In the genomic region with DNA sequence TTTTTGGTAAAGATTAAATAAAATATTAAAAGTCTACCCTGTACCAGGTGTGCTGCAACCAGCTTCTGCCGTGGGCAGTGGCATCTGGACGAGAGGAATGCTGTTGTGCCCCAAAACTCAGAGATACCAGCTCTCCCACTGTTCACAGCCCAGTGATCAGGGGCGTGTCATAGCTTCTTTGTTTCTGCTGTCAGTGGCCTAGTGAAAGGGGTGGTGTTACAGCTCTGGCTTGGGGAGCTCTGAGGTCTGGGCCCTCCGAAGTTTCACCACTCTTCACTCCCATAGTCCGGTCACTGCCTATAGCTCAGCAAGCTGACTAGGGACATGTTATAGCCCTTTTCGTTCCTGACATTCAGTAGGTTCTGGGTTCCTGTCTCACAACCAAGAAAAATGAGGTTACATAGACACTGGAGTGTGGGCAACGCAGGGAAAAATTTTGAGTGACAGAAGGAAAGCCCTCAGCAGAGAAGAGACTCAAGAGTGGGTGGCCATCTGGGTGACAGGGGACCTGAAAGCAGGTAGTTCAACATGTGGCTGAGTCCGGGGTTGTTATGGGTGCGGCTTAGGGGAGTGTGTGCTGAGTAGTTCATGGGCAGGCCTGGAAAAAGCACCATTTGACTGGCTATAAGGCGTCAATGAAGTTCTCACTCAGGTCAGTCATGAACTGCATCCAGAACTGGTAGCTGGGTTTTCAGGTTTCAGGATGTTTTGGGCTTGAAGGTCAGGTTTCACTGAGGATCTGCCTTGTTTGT, we compare ENCODE assay signal across 1 cellular context.
TF ChIP-seq lines count a peak whose summit lies in the region.

No MANE protein-coding gene starts in this region.

TF ChIP-seq in GM23338, 12 proteins besides CTCF, POLR2A, EP300 and RAD21 (continued from another document):
- TF ChIP-seq, protein P1, sequence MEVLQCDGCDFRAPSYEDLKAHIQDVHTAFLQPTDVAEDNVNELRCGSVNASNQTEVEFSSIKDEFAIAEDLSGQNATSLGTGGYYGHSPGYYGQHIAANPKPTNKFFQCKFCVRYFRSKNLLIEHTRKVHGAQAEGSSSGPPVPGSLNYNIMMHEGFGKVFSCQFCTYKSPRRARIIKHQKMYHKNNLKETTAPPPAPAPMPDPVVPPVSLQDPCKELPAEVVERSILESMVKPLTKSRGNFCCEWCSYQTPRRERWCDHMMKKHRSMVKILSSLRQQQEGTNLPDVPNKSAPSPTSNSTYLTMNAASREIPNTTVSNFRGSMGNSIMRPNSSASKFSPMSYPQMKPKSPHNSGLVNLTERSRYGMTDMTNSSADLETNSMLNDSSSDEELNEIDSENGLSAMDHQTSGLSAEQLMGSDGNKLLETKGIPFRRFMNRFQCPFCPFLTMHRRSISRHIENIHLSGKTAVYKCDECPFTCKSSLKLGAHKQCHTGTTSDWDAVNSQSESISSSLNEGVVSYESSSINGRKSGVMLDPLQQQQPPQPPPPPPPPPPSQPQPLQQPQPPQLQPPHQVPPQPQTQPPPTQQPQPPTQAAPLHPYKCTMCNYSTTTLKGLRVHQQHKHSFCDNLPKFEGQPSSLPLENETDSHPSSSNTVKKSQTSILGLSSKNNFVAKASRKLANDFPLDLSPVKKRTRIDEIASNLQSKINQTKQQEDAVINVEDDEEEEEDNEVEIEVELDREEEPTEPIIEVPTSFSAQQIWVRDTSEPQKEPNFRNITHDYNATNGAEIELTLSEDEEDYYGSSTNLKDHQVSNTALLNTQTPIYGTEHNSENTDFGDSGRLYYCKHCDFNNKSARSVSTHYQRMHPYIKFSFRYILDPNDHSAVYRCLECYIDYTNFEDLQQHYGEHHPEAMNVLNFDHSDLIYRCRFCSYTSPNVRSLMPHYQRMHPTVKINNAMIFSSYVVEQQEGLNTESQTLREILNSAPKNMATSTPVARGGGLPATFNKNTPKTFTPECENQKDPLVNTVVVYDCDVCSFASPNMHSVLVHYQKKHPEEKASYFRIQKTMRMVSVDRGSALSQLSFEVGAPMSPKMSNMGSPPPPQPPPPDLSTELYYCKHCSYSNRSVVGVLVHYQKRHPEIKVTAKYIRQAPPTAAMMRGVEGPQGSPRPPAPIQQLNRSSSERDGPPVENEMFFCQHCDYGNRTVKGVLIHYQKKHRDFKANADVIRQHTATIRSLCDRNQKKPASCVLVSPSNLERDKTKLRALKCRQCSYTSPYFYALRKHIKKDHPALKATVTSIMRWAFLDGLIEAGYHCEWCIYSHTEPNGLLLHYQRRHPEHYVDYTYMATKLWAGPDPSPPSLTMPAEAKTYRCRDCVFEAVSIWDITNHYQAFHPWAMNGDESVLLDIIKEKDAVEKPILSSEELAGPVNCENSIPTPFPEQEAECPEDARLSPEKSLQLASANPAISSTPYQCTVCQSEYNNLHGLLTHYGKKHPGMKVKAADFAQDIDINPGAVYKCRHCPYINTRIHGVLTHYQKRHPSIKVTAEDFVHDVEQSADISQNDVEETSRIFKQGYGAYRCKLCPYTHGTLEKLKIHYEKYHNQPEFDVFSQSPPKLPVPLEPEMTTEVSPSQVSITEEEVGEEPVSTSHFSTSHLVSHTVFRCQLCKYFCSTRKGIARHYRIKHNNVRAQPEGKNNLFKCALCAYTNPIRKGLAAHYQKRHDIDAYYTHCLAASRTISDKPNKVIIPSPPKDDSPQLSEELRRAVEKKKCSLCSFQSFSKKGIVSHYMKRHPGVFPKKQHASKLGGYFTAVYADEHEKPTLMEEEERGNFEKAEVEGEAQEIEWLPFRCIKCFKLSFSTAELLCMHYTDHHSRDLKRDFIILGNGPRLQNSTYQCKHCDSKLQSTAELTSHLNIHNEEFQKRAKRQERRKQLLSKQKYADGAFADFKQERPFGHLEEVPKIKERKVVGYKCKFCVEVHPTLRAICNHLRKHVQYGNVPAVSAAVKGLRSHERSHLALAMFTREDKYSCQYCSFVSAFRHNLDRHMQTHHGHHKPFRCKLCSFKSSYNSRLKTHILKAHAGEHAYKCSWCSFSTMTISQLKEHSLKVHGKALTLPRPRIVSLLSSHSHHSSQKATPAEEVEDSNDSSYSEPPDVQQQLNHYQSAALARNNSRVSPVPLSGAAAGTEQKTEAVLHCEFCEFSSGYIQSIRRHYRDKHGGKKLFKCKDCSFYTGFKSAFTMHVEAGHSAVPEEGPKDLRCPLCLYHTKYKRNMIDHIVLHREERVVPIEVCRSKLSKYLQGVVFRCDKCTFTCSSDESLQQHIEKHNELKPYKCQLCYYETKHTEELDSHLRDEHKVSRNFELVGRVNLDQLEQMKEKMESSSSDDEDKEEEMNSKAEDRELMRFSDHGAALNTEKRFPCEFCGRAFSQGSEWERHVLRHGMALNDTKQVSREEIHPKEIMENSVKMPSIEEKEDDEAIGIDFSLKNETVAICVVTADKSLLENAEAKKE (CRISPR knock-in tag; IDR thresholded peaks at IDR 0.05): no peak
- TF ChIP-seq ZNF331 (CRISPR knock-in tag; IDR thresholded peaks at IDR 0.05; ENCODE audit: low read depth) (no peak), NANOG (IDR thresholded peaks at IDR 0.05; ENCODE audit: borderline replicate concordance) (no peak)
